Comparison of ENCODE assay signal across 8 cellular contexts in the genomic region with DNA sequence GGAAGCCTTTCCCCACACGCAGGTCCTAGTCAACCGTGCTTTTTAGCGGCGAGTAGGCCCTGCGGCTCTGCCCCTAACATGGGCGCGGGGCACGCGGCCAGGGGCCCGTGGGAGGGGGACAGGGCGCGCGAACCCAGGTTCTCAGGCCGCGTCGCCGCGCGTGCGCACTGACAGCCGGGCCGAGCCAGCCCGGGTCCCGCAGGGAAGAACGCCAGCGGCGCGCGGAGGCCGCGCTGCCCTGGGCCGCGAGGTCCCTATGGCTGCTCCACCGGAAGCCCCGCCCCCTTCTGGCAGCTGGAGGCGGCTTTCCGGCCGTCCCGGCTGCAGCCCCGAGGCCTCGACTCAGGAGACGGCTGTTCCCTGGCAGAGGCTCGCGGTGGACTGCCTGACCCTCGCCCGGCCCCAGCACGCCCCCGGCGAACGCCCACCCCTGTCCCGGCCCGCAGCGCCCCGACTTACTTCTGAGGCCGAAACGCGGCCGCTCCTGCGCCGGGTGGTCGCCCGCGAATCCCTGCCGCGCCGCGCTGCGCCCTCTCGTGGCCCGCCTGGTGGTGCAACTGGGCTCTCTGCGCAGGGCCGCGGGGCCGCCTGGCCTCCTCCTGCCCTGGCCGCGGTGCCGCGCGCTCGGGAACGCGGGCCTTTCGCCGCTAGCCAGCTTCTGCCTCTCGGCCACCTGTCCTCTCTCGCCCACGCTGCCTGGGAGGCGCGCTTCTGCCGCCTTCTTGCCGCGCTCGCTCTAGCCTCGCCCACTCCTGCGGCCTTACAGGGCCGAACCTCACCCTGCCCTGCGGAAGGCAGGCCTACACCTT. TPM values are rescaled to one million over a fixed set of nuclear protein-coding genes. Genes with fewer than 3 reads are reported as not detected.
DNase-seq lines count a peak whose midpoint lies in the region; ATAC-seq and TF ChIP-seq lines count a peak whose summit lies in the region.

No MANE protein-coding gene starts in this region.

- H3K27ac ChIP-seq in OCI-LY3 (ENCODE audit: low read length), result peak overlapping the region; percentile 59

- no peaks in the 10 kb centered on the region for H3K79me2 ChIP-seq in OCI-LY3 (ENCODE audit: low read length)

- H3K4me3 ChIP-seq in OCI-LY3 (ENCODE audit: low read length) (peak overlapping the region; percentile 86), mucosa of descending colon (no peak overlapping the region)

- H4K20me1 ChIP-seq in OCI-LY3 (ENCODE audit: insufficient read depth, low read length), result no peaks in the 10 kb centered on the region

- H2AFZ ChIP-seq in OCI-LY3 (ENCODE audit: low read depth, low read length), result peak overlapping the region; percentile 96

- H3K27me3 ChIP-seq in OCI-LY3 (ENCODE audit: low read depth, low read length), result no peaks in the 10 kb centered on the region

- H3K9ac ChIP-seq in OCI-LY3 (ENCODE audit: low read length), result peak overlapping the region; percentile 71

- peak; percentile 89 for DNase-seq in DMS153 treated with DMSO at 0.1 percent for 48 hours (lab: John Stamatoyannopoulos, UW; ENCODE audit: unreplicated experiment)
- peak; percentile 83 for DNase-seq in HuH-7.5 (ENCODE audit: low spot score)
- peak; percentile 83 for DNase-seq in activated T-cell treated with anti-CD3 and anti-CD28 coated beads for 24 hours (ENCODE audit: low read depth)
- DNase-seq in epidermal melanocyte (ENCODE audit: insufficient read length, low spot score), result peak; percentile 97
- peak; percentile 91 to 97 (median 95) for DNase-seq in mucosa of descending colon
- peak; percentile 73 to 80 for DNase-seq in stimulated activated CD8-positive, alpha-beta memory T cell treated with anti-CD3 and anti-CD28 coated beads, Interleukin-4, amount 100 ng/mL, for 1 hour (ENCODE audit: low read depth in 2 of 2, low spot score in 1 of 2)

- TF ChIP-seq CTCF in OCI-LY3 (IDR thresholded peaks at IDR 0.05; ENCODE audit: low read depth, low read length), result peak; percentile 49
- peak; percentile 73 for TF ChIP-seq CTCF in mucosa of descending colon (IDR thresholded peaks at IDR 0.05)

- H3K36me3 ChIP-seq in OCI-LY3 (replicated peaks; ENCODE audit: low read depth, low read length) (no peaks in the 10 kb centered on the region), mucosa of descending colon (ENCODE audit: low read depth) (no peaks in the 10 kb centered on the region)

- H3K9me3 ChIP-seq in OCI-LY3 (ENCODE audit: insufficient read depth, low read length), result no peaks in the 10 kb centered on the region
- no peaks in the 10 kb centered on the region for H3K9me3 ChIP-seq in mucosa of descending colon

- ATAC-seq in GM21528 (IDR thresholded peaks at IDR 0.05; ENCODE audit: low FRiP score, unreplicated experiment), result peak; percentile 93
- peak; percentile 98 for ATAC-seq in mucosa of descending colon

- H3K4me1 ChIP-seq in OCI-LY3 (ENCODE audit: low read length) (peaks cover 6% of the 10 kb centered on the region; the same call in 1 of the 2 replicates), mucosa of descending colon (ENCODE audit: low read depth) (peaks cover 5% of the 10 kb centered on the region)

- peak overlapping the region; percentile 92 for H3K4me2 ChIP-seq in OCI-LY3 (ENCODE audit: low read length)

- intact Hi-C loops in mucosa of descending colon (cut with DNase I, micrococcal nuclease), result no loop called here

RNA-seq across cellular contexts. Expression of a gene that starts 16.6 kb away (rescaled TPM):
- not detected for total RNA-seq in mucosa of descending colon

RNA-seq across cellular contexts. Expression of a gene that starts 23.4 kb away (rescaled TPM):
- total RNA-seq in mucosa of descending colon, result 10 to 100 TPM; 13.3 to 16.7 (median 14.9) TPM
